ENCODE assay signal across 8 cellular contexts in genomic region chr1:113931456-113931855, GRCh38. TPM values are rescaled to one million over a fixed set of nuclear protein-coding genes. Genes with fewer than 3 reads are reported as not detected.
DNase-seq lines count a peak whose midpoint lies in the region; TF ChIP-seq lines count a peak whose summit lies in the region.

No MANE protein-coding gene starts in this region.

- no peak overlapping the region for H2AK5ac ChIP-seq in mesendoderm (ENCODE audit: low read length)

- peaks cover 67% of the 10 kb centered on the region for H3K79me2 ChIP-seq in KMS-11 (ENCODE audit: insufficient read depth, low read depth)
- H3K79me2 ChIP-seq in mesendoderm (ENCODE audit: control insufficient read depth, insufficient read depth, low read length), result peaks cover 42% of the 10 kb centered on the region

- H3K4me2 ChIP-seq in BLaER1, result peak overlapping the region; percentile 86
- H3K4me2 ChIP-seq in KMS-11, result peak overlapping the region; percentile 90
- H3K4me2 ChIP-seq in mesendoderm (ENCODE audit: low read length), result no peak overlapping the region

- H3K9ac ChIP-seq in BLaER1, result peak overlapping the region; percentile 89
- H3K9ac ChIP-seq in KMS-11, result peak overlapping the region; percentile 91
- peak overlapping the region; percentile 34 to 42 for H3K9ac ChIP-seq in mucosa of rectum (ENCODE audit: low read depth in 1 of 2, low read length in 2 of 2)
- H3K9ac ChIP-seq in mesendoderm (ENCODE audit: low read length), result no peak overlapping the region

- in situ Hi-C loops in astrocyte of the spinal cord (cut with HindIII; ENCODE audit: low sequenced_read_pairs), result no loop called here

- no peak overlapping the region for H4K5ac ChIP-seq in mesendoderm (ENCODE audit: low read length)

- H2AFZ ChIP-seq in KMS-11 (ENCODE audit: low read depth), result no peak overlapping the region

- WGBS in mesendoderm (ENCODE audit: extremely low coverage, insufficient coverage, low lambda C conversion rate), result no CpG with 5 or more reads among the region's 3 CpGs

- H3K27me3 ChIP-seq in BLaER1 (no peaks in the 10 kb centered on the region), KMS-11 (ENCODE audit: insufficient read depth, low read depth) (no peaks in the 10 kb centered on the region), mucosa of rectum (ENCODE audit: control insufficient read depth in 2 of 2, insufficient read depth in 2 of 2, low read length in 2 of 2) (no peaks in the 10 kb centered on the region), mesendoderm (ENCODE audit: insufficient read depth, low read length, poor library complexity) (no peaks in the 10 kb centered on the region)

- H4K8ac ChIP-seq in mesendoderm (ENCODE audit: low read depth, low read length), result no peak overlapping the region

- H3K9me3 ChIP-seq in BLaER1, result 0 out of 2 replicates have a peak, but pooled peaks cover 3% of the 10 kb centered on the region
- H3K9me3 ChIP-seq in mucosa of rectum (ENCODE audit: control insufficient read depth in 2 of 2, low read length in 2 of 2), result no peaks in the 10 kb centered on the region

- H3K36me3 ChIP-seq in BLaER1 (peaks cover 5% of the 10 kb centered on the region; the same call in 1 of the 2 replicates), KMS-11 (ENCODE audit: insufficient read depth) (no peaks in the 10 kb centered on the region), mucosa of rectum (ENCODE audit: control insufficient read depth in 2 of 2, insufficient read depth in 2 of 2, low read length in 2 of 2) (no peaks in the 10 kb centered on the region), mesendoderm (ENCODE audit: control insufficient read depth, insufficient read depth, low read length) (no peaks in the 10 kb centered on the region)

- H2BK15ac ChIP-seq in mesendoderm (replicated peaks; ENCODE audit: low read depth), result no peak overlapping the region

- no peak overlapping the region for H2BK5ac ChIP-seq in mesendoderm (ENCODE audit: low read length)

- H3K23ac ChIP-seq in mesendoderm (ENCODE audit: low read length), result no peak overlapping the region

- TF ChIP-seq CTCF in KMS-11 (conservative IDR thresholded peaks at IDR 0.05; ENCODE audit: low read depth, low read length) (no peak), astrocyte of the spinal cord (IDR thresholded peaks at IDR 0.05; ENCODE audit: low read depth, low read length) (no peak)

- no peak overlapping the region for H3K4ac ChIP-seq in mesendoderm (ENCODE audit: low read depth, low read length)

- H3K4me3 ChIP-seq in BLaER1 (peak overlapping the region; percentile 96), KMS-11 (IDR thresholded peaks at IDR 0.05; ENCODE audit: insufficient read depth, low read depth, low read length) (no peak overlapping the region), astrocyte of the spinal cord (ENCODE audit: low read depth, low read length) (peak overlapping the region; percentile 61), mucosa of rectum (ENCODE audit: low read length in 2 of 2) (peak overlapping the region; percentile 92 to 96), mesendoderm (ENCODE audit: low read length) (no peak overlapping the region)

- H3K56ac ChIP-seq in mesendoderm (ENCODE audit: low read length), result no peak overlapping the region

- peaks cover 67% of the 10 kb centered on the region for H4K20me1 ChIP-seq in BLaER1
- H4K20me1 ChIP-seq in KMS-11 (ENCODE audit: insufficient read depth), result peaks cover 3% of the 10 kb centered on the region; the same call in 1 of the 2 replicates

- H3K79me1 ChIP-seq in mesendoderm (ENCODE audit: low read length), result peaks cover 10% of the 10 kb centered on the region

- H3K27ac ChIP-seq in BLaER1 (peak overlapping the region; percentile 91), KMS-11 (peak overlapping the region; percentile 94), mucosa of rectum (ENCODE audit: low read depth in 2 of 2, low read length in 2 of 2) (peak overlapping the region; percentile 63 to 99), mesendoderm (ENCODE audit: low read depth, low read length) (no peak overlapping the region)

- H3K4me1 ChIP-seq in BLaER1, result peaks cover 56% of the 10 kb centered on the region
- H3K4me1 ChIP-seq in KMS-11 (ENCODE audit: low read depth, poor library complexity, severe bottlenecking), result peaks cover 59% of the 10 kb centered on the region
- H3K4me1 ChIP-seq in mucosa of rectum (ENCODE audit: control insufficient read depth in 2 of 2, insufficient read depth in 2 of 2, low read length in 2 of 2), result peaks cover 25 to 39% of the 10 kb centered on the region in 2 donors
- no peaks in the 10 kb centered on the region for H3K4me1 ChIP-seq in mesendoderm (ENCODE audit: control insufficient read depth, low read depth, low read length)

- DNase-seq in astrocyte of the spinal cord (ENCODE audit: low read depth, low spot score) (peak; percentile 83), hypothalamus (lab: John Stamatoyannopoulos, UW) (no peak), NCI-H1092 treated with DMSO at 0.1 percent for 48 hours (lab: John Stamatoyannopoulos, UW) (no peak), cerebellar cortex (ENCODE audit: low spot score) (no peak), mesendoderm (no peak)

- H3K18ac ChIP-seq in mesendoderm (ENCODE audit: low read length), result no peak overlapping the region

- no peak overlapping the region for H2BK120ac ChIP-seq in mesendoderm (ENCODE audit: low read depth, low read length)

RNA-seq across cellular contexts. Expression of gene HIPK1, which starts 2.3 kb away (rescaled TPM):
- polyA plus RNA-seq in mesendoderm (2013, experiment 1 of 2), result 20.5 TPM
- 21.0 TPM for polyA plus RNA-seq in mesendoderm (2013, experiment 2 of 2)

RNA-seq across cellular contexts. Expression of gene DCLRE1B, which starts 26.3 kb away (rescaled TPM):
- 9.4 TPM for polyA plus RNA-seq in mesendoderm (2013, experiment 1 of 2)
- 9.8 TPM for polyA plus RNA-seq in mesendoderm (2013, experiment 2 of 2)

RNA-seq across cellular contexts. Expression of gene AP4B1, which starts 26.9 kb away (rescaled TPM):
- 8.4 TPM for polyA plus RNA-seq in mesendoderm (2013, experiment 1 of 2)
- polyA plus RNA-seq in mesendoderm (2013, experiment 2 of 2), result 8.4 TPM

RNA-seq across cellular contexts. Expression of gene BCL2L15, which starts 44.1 kb away (rescaled TPM):
- 0.07 TPM for polyA plus RNA-seq in mesendoderm (2013, experiment 1 of 2)
- 0.14 TPM for polyA plus RNA-seq in mesendoderm (2013, experiment 2 of 2)

RNA-seq across cellular contexts. Expression of gene OLFML3, which starts 47.8 kb away (rescaled TPM):
- 57.4 TPM for polyA plus RNA-seq in mesendoderm (2013, experiment 1 of 2)
- polyA plus RNA-seq in mesendoderm (2013, experiment 2 of 2), result 60.0 TPM

Comparison
In these comparisons a context has a peak if more than half of its experiments do, and no peak if none do; other contexts are left out.
1. H3K4me3 ChIP-seq: peak in BLaER1 (single experiment), astrocyte of the spinal cord (single experiment) and mucosa of rectum (2 of 2); none in KMS-11 (single experiment) and mesendoderm (single experiment).